8 cellular contexts compared by ENCODE assay signal in the genomic region with DNA sequence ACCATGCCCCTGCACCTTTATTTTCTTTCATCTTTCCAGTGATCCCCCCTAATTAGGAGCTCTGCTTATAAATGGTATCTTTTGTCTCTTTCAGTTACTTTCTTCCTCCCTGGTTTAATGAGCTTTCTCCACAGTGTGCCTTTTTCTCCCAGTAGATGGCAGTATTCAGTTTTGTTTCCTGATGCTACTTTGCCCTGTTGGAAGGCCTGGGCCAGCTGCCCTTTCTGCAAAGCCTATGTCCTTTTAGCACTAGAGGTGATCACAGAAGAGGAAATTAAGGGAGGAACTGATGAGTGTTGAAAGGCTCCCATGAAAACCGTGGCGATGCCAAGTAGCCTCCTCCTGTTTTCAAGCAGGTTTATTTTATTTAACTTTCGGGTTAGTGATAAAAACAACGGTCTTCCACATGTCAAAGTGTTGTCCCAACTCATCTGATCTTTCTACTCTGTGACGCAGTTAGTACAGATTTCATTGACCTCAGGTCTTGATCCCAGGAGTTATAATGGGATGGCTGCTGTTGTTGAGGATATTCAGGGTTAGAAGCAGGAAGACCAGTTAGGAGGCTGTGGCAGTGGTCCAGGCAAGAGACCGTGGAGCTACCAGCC.
DNase-seq lines count a peak whose midpoint lies in the region; TF ChIP-seq lines count a peak whose summit lies in the region.

No MANE protein-coding gene starts in this region.

- H3K27me3 Mint-ChIP-seq in osteocyte (ENCODE audit: unreplicated experiment): no peaks in the 10 kb centered on the region
- H3K27me3 Mint-ChIP-seq in T-helper 2 cell treated with Interferon-gamma antibody and Interleukin-4, amounts not matched to agents 5 μg/mL and 100 μg/mL, for 36 hours (ENCODE audit: low read depth): no peaks in the 10 kb centered on the region

- H3K36me3 ChIP-seq in Loucy (ENCODE audit: insufficient read depth, low read length): no peaks in the 10 kb centered on the region
- H3K36me3 ChIP-seq in SJCRH30: no peaks in the 10 kb centered on the region

- DNase-seq in GM04504 (ENCODE audit: low read depth) (peak; percentile 35), H4 (ENCODE audit: low spot score) (peak; percentile 52), SJCRH30 (peak; percentile 22 to 68), fibroblast of villous mesenchyme (ENCODE audit: low read depth) (peak; percentile 50), osteocyte (ENCODE audit: extremely low spot score, unreplicated experiment) (no peak)
- DNase-seq in stimulated activated CD8-positive, alpha-beta memory T cell treated with anti-CD3 and anti-CD28 coated beads, Interleukin-4, amount 100 ng/mL, for 48 hours: no peak
- DNase-seq in T-helper 2 cell treated with Interferon-gamma antibody and Interleukin-4, amounts not matched to agents 5 μg/mL and 100 μg/mL, for 36 hours (ENCODE audit: low spot score): no peak

- H3K4me1 Mint-ChIP-seq in osteocyte (ENCODE audit: unreplicated experiment): peaks cover 5% of the 10 kb centered on the region
- no peaks in the 10 kb centered on the region for H3K4me1 Mint-ChIP-seq in T-helper 2 cell treated with Interferon-gamma antibody and Interleukin-4, amounts not matched to agents 5 μg/mL and 100 μg/mL, for 36 hours (ENCODE audit: low read depth)

- H3K27ac ChIP-seq in SJCRH30: no peak overlapping the region

- no peak overlapping the region for H3K4me3 ChIP-seq in Loucy (ENCODE audit: low read length, poor library complexity, severe bottlenecking)
- H3K4me3 ChIP-seq in SJCRH30: no peak overlapping the region
- no peak overlapping the region for H3K4me3 ChIP-seq in fibroblast of villous mesenchyme (ENCODE audit: low read depth, low read length)

- H3K9ac ChIP-seq in Loucy (ENCODE audit: low read depth, low read length, poor library complexity, severe bottlenecking): no peak overlapping the region

- H3K27ac Mint-ChIP-seq in osteocyte (ENCODE audit: unreplicated experiment): no peak overlapping the region
- H3K27ac Mint-ChIP-seq in T-helper 2 cell treated with Interferon-gamma antibody and Interleukin-4, amounts not matched to agents 5 μg/mL and 100 μg/mL, for 36 hours: no peak overlapping the region

- H3K36me3 Mint-ChIP-seq in osteocyte (ENCODE audit: unreplicated experiment): no peaks in the 10 kb centered on the region
- H3K36me3 Mint-ChIP-seq in T-helper 2 cell treated with Interferon-gamma antibody and Interleukin-4, amounts not matched to agents 5 μg/mL and 100 μg/mL, for 36 hours (ENCODE audit: low read depth): no peaks in the 10 kb centered on the region

- no peak overlapping the region for H3K4me2 ChIP-seq in Loucy (ENCODE audit: low read depth, low read length, poor library complexity, severe bottlenecking)

- H3K9me2 ChIP-seq in Loucy (replicated peaks; ENCODE audit: low read depth, low read length): no peaks in the 10 kb centered on the region

- no peaks in the 10 kb centered on the region for H3K27me3 ChIP-seq in Loucy (ENCODE audit: insufficient read depth, low read length, poor library complexity, severe bottlenecking)
- no peaks in the 10 kb centered on the region for H3K27me3 ChIP-seq in SJCRH30

- H2AFZ ChIP-seq in Loucy (ENCODE audit: low read length): no peak overlapping the region

- peaks cover 7% of the 10 kb centered on the region for H3K9me3 Mint-ChIP-seq in osteocyte (ENCODE audit: unreplicated experiment)
- no peaks in the 10 kb centered on the region for H3K9me3 Mint-ChIP-seq in T-helper 2 cell treated with Interferon-gamma antibody and Interleukin-4, amounts not matched to agents 5 μg/mL and 100 μg/mL, for 36 hours

- H3K4me1 ChIP-seq in Loucy (ENCODE audit: insufficient read depth, low read length, poor library complexity, severe bottlenecking): no peaks in the 10 kb centered on the region
- H3K4me1 ChIP-seq in SJCRH30: no peaks in the 10 kb centered on the region

- H3F3A ChIP-seq in Loucy (ENCODE audit: low read depth): no peaks in the 10 kb centered on the region

- H4K20me1 ChIP-seq in Loucy (ENCODE audit: insufficient read depth, low read length, poor library complexity, severe bottlenecking): no peaks in the 10 kb centered on the region

- H3K4me3 Mint-ChIP-seq in osteocyte (ENCODE audit: unreplicated experiment): no peak overlapping the region
- no peak overlapping the region for H3K4me3 Mint-ChIP-seq in T-helper 2 cell treated with Interferon-gamma antibody and Interleukin-4, amounts not matched to agents 5 μg/mL and 100 μg/mL, for 36 hours

- TF ChIP-seq CTCF in Loucy (conservative IDR thresholded peaks at IDR 0.05; ENCODE audit: low read length): peak; percentile 81
- TF ChIP-seq CTCF in fibroblast of villous mesenchyme (IDR thresholded peaks at IDR 0.05; ENCODE audit: insufficient read depth, low read depth, low read length): peak; percentile 79
- TF ChIP-seq CTCF in osteocyte (IDR thresholded peaks at IDR 0.05): peak; percentile 84

- H3K9me3 ChIP-seq in Loucy (ENCODE audit: insufficient read depth, low read depth, low read length): no peaks in the 10 kb centered on the region
- H3K9me3 ChIP-seq in SJCRH30 (replicated peaks): no peaks in the 10 kb centered on the region

- H3K79me2 ChIP-seq in Loucy (ENCODE audit: insufficient read depth, low read length): no peaks in the 10 kb centered on the region

Comparison
In these comparisons a context has a peak if more than half of its experiments do, and no peak if none do; other contexts are left out.
1. DNase-seq: peak in GM04504 (single experiment), H4 (single experiment), SJCRH30 (2 of 2) and fibroblast of villous mesenchyme (single experiment); none in osteocyte (single experiment), stimulated activated CD8-positive, alpha-beta memory T cell treated with anti-CD3 and anti-CD28 coated beads, Interleukin-4, amount 100 ng/mL, for 48 hours (single experiment) and T-helper 2 cell treated with Interferon-gamma antibody and Interleukin-4, amounts not matched to agents 5 μg/mL and 100 μg/mL, for 36 hours (single experiment).
2. Peak in every context shown above with its lines, with median percentiles within 50 percentile points of each other: CTCF ChIP-seq.